27 cellular contexts compared by ENCODE assay signal in the genomic region with DNA sequence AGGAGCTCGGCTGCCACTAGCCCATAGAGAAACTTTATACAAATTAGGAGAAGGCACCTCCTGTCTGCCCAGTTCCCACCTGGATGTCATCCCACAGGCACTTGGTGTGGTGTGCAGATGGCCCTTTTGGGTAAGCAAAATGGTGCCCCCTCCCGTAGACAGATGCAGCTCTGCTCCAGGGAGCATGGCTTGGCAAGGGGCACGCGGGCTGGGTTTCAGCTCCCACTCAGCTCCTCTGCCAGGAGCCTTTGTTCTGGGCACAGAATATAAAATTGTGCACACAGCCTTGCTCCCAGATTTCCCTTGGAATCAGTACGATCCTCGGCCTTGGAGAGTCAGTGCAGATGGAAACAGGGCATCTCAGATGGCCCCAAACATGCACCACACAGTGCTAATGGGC. TPM values are rescaled to one million over a fixed set of nuclear protein-coding genes. Genes with fewer than 3 reads are reported as not detected.
"Had no signal": no experiment of that assay in that cellular context is flagged by ENCODE, and none has a peak within 500 bp of the region (broad histone marks: within the 10 kb centered on the region; RNA-seq: fewer than 3 reads in every experiment).

No MANE protein-coding gene starts in this region.

- H3K27me3 ChIP-seq: right lobe of liver, uterus had no signal

- H3K4me3 ChIP-seq: gastrocnemius medialis, right lobe of liver, thoracic aorta, uterus had no signal

- H3K36me3 Mint-ChIP-seq: activated naive CD4-positive, alpha-beta T cell treated with anti-CD3 and anti-CD28 coated beads, Interleukin-2, amount 50 U/mL, for 24 hours; memory B cell; naive thymus-derived CD8-positive, alpha-beta T cell; WTC11 had no signal

- ATAC-seq: activated CD8-positive, alpha-beta T cell treated with anti-CD3 and anti-CD28 coated beads for 36 hours; activated naive CD8-positive, alpha-beta T cell treated with anti-CD3 and anti-CD28 coated beads, Interleukin-2, amount 50 U/mL, for 24 hours; activated T-cell treated with anti-CD3 and anti-CD28 coated beads, Interleukin-2, amount 50 U/mL, for 4 hours; activated T-helper 17 cell treated with anti-CD3 and anti-CD28 coated beads, Interleukin-2, amount 50 U/mL, for 72 hours; gastrocnemius medialis; naive thymus-derived CD8-positive, alpha-beta T cell; right lobe of liver; stimulated activated naive CD8-positive, alpha-beta T cell treated with anti-CD3 and anti-CD28 coated beads, Interleukin-15, Interleukin-2, amounts not matched to agents 100 U/mL and 50 U/mL, for 24 hours; T-helper 17 cell; WTC11 had no signal

- H3K4me1 Mint-ChIP-seq: activated naive CD4-positive, alpha-beta T cell treated with anti-CD3 and anti-CD28 coated beads, Interleukin-2, amount 50 U/mL, for 24 hours; activated naive CD8-positive, alpha-beta T cell treated with anti-CD3 and anti-CD28 coated beads, Interleukin-2, amount 50 U/mL, for 24 hours; activated T-helper 17 cell treated with anti-CD3 and anti-CD28 coated beads, Interleukin-2, amount 50 U/mL, for 72 hours; central memory CD8-positive, alpha-beta T cell; T-helper 17 cell had no signal

- H3K9me3 ChIP-seq: gastrocnemius medialis, right lobe of liver, thoracic aorta, uterus had no signal

- DNase-seq: activated CD4-positive, alpha-beta T cell treated with anti-CD3 and anti-CD28 coated beads, Interleukin-2, amount 50 U/mL, for 1 hour; activated CD8-positive, alpha-beta T cell treated with anti-CD3 and anti-CD28 coated beads for 36 hours; activated naive CD8-positive, alpha-beta T cell treated with anti-CD3 and anti-CD28 coated beads, Interleukin-2, amount 50 U/mL, for 24 hours; activated T-cell treated with anti-CD3 and anti-CD28 coated beads, Interleukin-2, amount 50 U/mL, for 4 hours; amygdala; effector memory CD4-positive, alpha-beta T cell; erythroblast; gastrocnemius medialis; glutamatergic neuron; left cardiac atrium; naive thymus-derived CD8-positive, alpha-beta T cell; occipital lobe; stimulated activated CD4-positive, alpha-beta T cell treated with anti-CD3 and anti-CD28 coated beads, Interleukin-2, amount 100 ng/mL, for 48 hours; stimulated activated naive CD8-positive, alpha-beta T cell treated with anti-CD3 and anti-CD28 coated beads, Interleukin-15, Interleukin-2, amounts not matched to agents 100 U/mL and 50 U/mL, for 24 hours; T-helper 17 cell; T1000; trophoblast cell; uterus had no signal

- H3K4me1 ChIP-seq: gastrocnemius medialis, right lobe of liver, uterus had no signal

- H3K9me3 Mint-ChIP-seq: activated CD8-positive, alpha-beta T cell treated with anti-CD3 and anti-CD28 coated beads for 36 hours; activated naive CD4-positive, alpha-beta T cell treated with anti-CD3 and anti-CD28 coated beads, Interleukin-2, amount 50 U/mL, for 24 hours; activated naive CD8-positive, alpha-beta T cell treated with anti-CD3 and anti-CD28 coated beads, Interleukin-2, amount 50 U/mL, for 24 hours; activated T-cell treated with anti-CD3 and anti-CD28 coated beads, Interleukin-2, amount 50 U/mL, for 4 hours; activated T-helper 17 cell treated with anti-CD3 and anti-CD28 coated beads, Interleukin-2, amount 50 U/mL, for 72 hours; central memory CD8-positive, alpha-beta T cell; naive thymus-derived CD8-positive, alpha-beta T cell; neural crest cell; WTC11 had no signal

- H3K4me3 Mint-ChIP-seq: activated CD8-positive, alpha-beta T cell treated with anti-CD3 and anti-CD28 coated beads for 36 hours; activated naive CD4-positive, alpha-beta T cell treated with anti-CD3 and anti-CD28 coated beads, Interleukin-2, amount 50 U/mL, for 24 hours; activated naive CD8-positive, alpha-beta T cell treated with anti-CD3 and anti-CD28 coated beads, Interleukin-2, amount 50 U/mL, for 24 hours; activated T-cell treated with anti-CD3 and anti-CD28 coated beads, Interleukin-2, amount 50 U/mL, for 4 hours; activated T-helper 17 cell treated with anti-CD3 and anti-CD28 coated beads, Interleukin-2, amount 50 U/mL, for 72 hours; central memory CD8-positive, alpha-beta T cell; memory B cell; naive thymus-derived CD8-positive, alpha-beta T cell; neural crest cell; T-helper 17 cell; WTC11 had no signal

- H3K27ac ChIP-seq: gastrocnemius medialis, right lobe of liver, thoracic aorta, uterus had no signal

- H3K27ac Mint-ChIP-seq: activated CD8-positive, alpha-beta T cell treated with anti-CD3 and anti-CD28 coated beads for 36 hours; activated naive CD4-positive, alpha-beta T cell treated with anti-CD3 and anti-CD28 coated beads, Interleukin-2, amount 50 U/mL, for 24 hours; activated naive CD8-positive, alpha-beta T cell treated with anti-CD3 and anti-CD28 coated beads, Interleukin-2, amount 50 U/mL, for 24 hours; activated T-helper 17 cell treated with anti-CD3 and anti-CD28 coated beads, Interleukin-2, amount 50 U/mL, for 72 hours; memory B cell; naive thymus-derived CD8-positive, alpha-beta T cell; T-helper 17 cell; WTC11 had no signal

- H3K36me3 ChIP-seq: gastrocnemius medialis, right lobe of liver, thoracic aorta, uterus had no signal

RNA-seq across cellular contexts. Expression of a gene that starts 20.3 kb away (rescaled TPM):
- total RNA-seq: activated CD8-positive, alpha-beta T cell treated with anti-CD3 and anti-CD28 coated beads for 36 hours; activated T-cell treated with anti-CD3 and anti-CD28 coated beads, Interleukin-2, amount 50 U/mL, for 4 hours; activated T-helper 17 cell treated with anti-CD3 and anti-CD28 coated beads, Interleukin-2, amount 50 U/mL, for 72 hours; gastrocnemius medialis; lower leg skin; naive thymus-derived CD8-positive, alpha-beta T cell; right lobe of liver; T-helper 17 cell; thoracic aorta had no signal
- polyA plus RNA-seq: naive thymus-derived CD8-positive, alpha-beta T cell had no signal
